20 cellular contexts compared by ENCODE assay signal in genomic region chr3:171441381-171441780, GRCh38. TPM values are rescaled to one million over a fixed set of nuclear protein-coding genes. Genes with fewer than 3 reads are reported as not detected.
A peak's percentile ranks its signal among the peaks of the same experiment; 100 is the strongest.
DNase-seq lines count a peak whose midpoint lies in the region; FAIRE-seq and TF ChIP-seq lines count a peak whose summit lies in the region.
"Had no signal": no experiment of that assay in that cellular context is flagged by ENCODE, and none has a peak within 500 bp of the region (broad histone marks: within the 10 kb centered on the region; RNA-seq: fewer than 3 reads in every experiment).

No MANE protein-coding gene starts in this region.

- H3K4me2 ChIP-seq in neural progenitor cell: no peak overlapping the region
- H3K4me2 ChIP-seq: BLaER1 treated with 17β-estradiol and CSF1 and Interleukin-3, amounts not matched to agents 10 nM and 100 nM had no signal

- no peak for DNase-seq in activated naive CD4-positive, alpha-beta T cell treated with anti-CD3 and anti-CD28 coated beads, Interleukin-2, amount 10 ng/mL, durations not matched to agents 7 days and 5 days
- DNase-seq in activated naive CD4-positive, alpha-beta T cell treated with anti-CD3 and anti-CD28 coated beads for 36 hours: no peak
- DNase-seq in epithelial cell of esophagus (ENCODE audit: low read depth): peak; percentile 27
- DNase-seq in neural progenitor cell (ENCODE audit: low spot score): no peak
- DNase-seq in urothelium cell line (ENCODE audit: low spot score): no peak
- no peak for DNase-seq in DMS 273 treated with DMSO at 0.1 percent for 48 hours (lab: John Stamatoyannopoulos, UW)
- DNase-seq: Calu3; CD8-positive, alpha-beta T cell; DMS79; GDM1; GOT3; H7 had no signal

- peaks cover 19% of the 10 kb centered on the region for H3F3A ChIP-seq in neural progenitor cell (ENCODE audit: low read depth)

- H3K9ac ChIP-seq in HUES64 (ENCODE audit: low read depth, low read length) (no peak overlapping the region), neural progenitor cell (no peak overlapping the region)
- H3K9ac ChIP-seq: BLaER1 treated with 17β-estradiol and CSF1 and Interleukin-3, amounts not matched to agents 10 nM and 100 nM had no signal

- H3K9me3 ChIP-seq in HUES64 (ENCODE audit: insufficient read depth, low read depth, low read length) (no peaks in the 10 kb centered on the region), neural progenitor cell (ENCODE audit: low read depth) (no peaks in the 10 kb centered on the region)
- H3K9me3 ChIP-seq: BLaER1 treated with 17β-estradiol and CSF1 and Interleukin-3, amounts not matched to agents 10 nM and 100 nM had no signal

- no peaks in the 10 kb centered on the region for H3K79me2 ChIP-seq in neural progenitor cell (ENCODE audit: low read depth)

- H3K36me3 ChIP-seq in HUES64 (ENCODE audit: insufficient read depth, low read length) (no peaks in the 10 kb centered on the region), neural progenitor cell (no peaks in the 10 kb centered on the region)
- H3K36me3 ChIP-seq: BLaER1 treated with 17β-estradiol and CSF1 and Interleukin-3, amounts not matched to agents 10 nM and 100 nM had no signal

- CTCF ChIA-PET in activated naive CD4-positive, alpha-beta T cell treated with anti-CD3 and anti-CD28 coated beads, Interleukin-2, amount 10 ng/mL, durations not matched to agents 7 days and 5 days (lab: Charles Lee): no interaction called here
- CTCF ChIA-PET in activated naive CD4-positive, alpha-beta T cell treated with anti-CD3 and anti-CD28 coated beads for 36 hours (lab: Charles Lee): no interaction called here

- H3K9me3 Mint-ChIP-seq in activated naive CD4-positive, alpha-beta T cell treated with anti-CD3 and anti-CD28 coated beads, Interleukin-2, amount 10 ng/mL, durations not matched to agents 7 days and 5 days: no peaks in the 10 kb centered on the region
- H3K9me3 Mint-ChIP-seq in activated naive CD4-positive, alpha-beta T cell treated with anti-CD3 and anti-CD28 coated beads for 36 hours: no peaks in the 10 kb centered on the region
- no peaks in the 10 kb centered on the region for H3K9me3 Mint-ChIP-seq in neural progenitor cell
- H3K9me3 Mint-ChIP-seq: CD8-positive, alpha-beta T cell; IgD-negative memory B cell had no signal

- H3K4me3 ChIP-seq in HUES64 (ENCODE audit: low read length) (no peak overlapping the region), epithelial cell of esophagus (ENCODE audit: low read length) (no peak overlapping the region), neural progenitor cell (no peak overlapping the region)
- H3K4me3 ChIP-seq: BLaER1 treated with 17β-estradiol and CSF1 and Interleukin-3, amounts not matched to agents 10 nM and 100 nM had no signal

- TF ChIP-seq CTCF in epithelial cell of esophagus (IDR thresholded peaks at IDR 0.05; ENCODE audit: insufficient read depth, low read depth, low read length, missing control alignments) (no peak), neural progenitor cell (IDR thresholded peaks at IDR 0.05) (no peak)

- peaks cover 62% of the 10 kb centered on the region for H3K4me1 ChIP-seq in HUES64 (ENCODE audit: insufficient read depth, low read length)
- H3K4me1 ChIP-seq in neural progenitor cell: peaks cover 23% of the 10 kb centered on the region

- H3K4me1 Mint-ChIP-seq in activated naive CD4-positive, alpha-beta T cell treated with anti-CD3 and anti-CD28 coated beads, Interleukin-2, amount 10 ng/mL, durations not matched to agents 7 days and 5 days: peaks cover 46% of the 10 kb centered on the region
- H3K4me1 Mint-ChIP-seq in activated naive CD4-positive, alpha-beta T cell treated with anti-CD3 and anti-CD28 coated beads for 36 hours (ENCODE audit: low read depth): peaks cover 74% of the 10 kb centered on the region
- peaks cover 43% of the 10 kb centered on the region for H3K4me1 Mint-ChIP-seq in neural progenitor cell
- H3K4me1 Mint-ChIP-seq: B cell had no signal

- intact Hi-C loops in activated naive CD4-positive, alpha-beta T cell treated with anti-CD3 and anti-CD28 coated beads for 36 hours (cut with micrococcal nuclease): no loop called here

- H3K4me3 Mint-ChIP-seq in activated naive CD4-positive, alpha-beta T cell treated with anti-CD3 and anti-CD28 coated beads, Interleukin-2, amount 10 ng/mL, durations not matched to agents 7 days and 5 days: no peak overlapping the region
- no peak overlapping the region for H3K4me3 Mint-ChIP-seq in activated naive CD4-positive, alpha-beta T cell treated with anti-CD3 and anti-CD28 coated beads for 36 hours
- H3K4me3 Mint-ChIP-seq in neural progenitor cell: no peak overlapping the region
- H3K4me3 Mint-ChIP-seq: B cell; CD8-positive, alpha-beta T cell; IgD-negative memory B cell had no signal

- 96% methylated on average over 2 of the region's 3 CpGs for WGBS in HUES64

- H3K27me3 Mint-ChIP-seq in activated naive CD4-positive, alpha-beta T cell treated with anti-CD3 and anti-CD28 coated beads, Interleukin-2, amount 10 ng/mL, durations not matched to agents 7 days and 5 days: no peaks in the 10 kb centered on the region
- H3K27me3 Mint-ChIP-seq in activated naive CD4-positive, alpha-beta T cell treated with anti-CD3 and anti-CD28 coated beads for 36 hours (ENCODE audit: low read depth): no peaks in the 10 kb centered on the region
- peaks cover 2% of the 10 kb centered on the region for H3K27me3 Mint-ChIP-seq in neural progenitor cell (ENCODE audit: insufficient read depth, low read depth)
- H3K27me3 Mint-ChIP-seq: B cell, IgD-negative memory B cell had no signal

- H3K36me3 Mint-ChIP-seq in activated naive CD4-positive, alpha-beta T cell treated with anti-CD3 and anti-CD28 coated beads, Interleukin-2, amount 10 ng/mL, durations not matched to agents 7 days and 5 days: peaks cover 41% of the 10 kb centered on the region
- no peaks in the 10 kb centered on the region for H3K36me3 Mint-ChIP-seq in activated naive CD4-positive, alpha-beta T cell treated with anti-CD3 and anti-CD28 coated beads for 36 hours (ENCODE audit: low read depth)
- H3K36me3 Mint-ChIP-seq in neural progenitor cell: peaks cover 1% of the 10 kb centered on the region
- H3K36me3 Mint-ChIP-seq: IgD-negative memory B cell had no signal

- peak overlapping the region; percentile 65 for H3K27ac ChIP-seq in HUES64 (ENCODE audit: low read depth, low read length)
- H3K27ac ChIP-seq in neural progenitor cell: peak overlapping the region; percentile 76
- H3K27ac ChIP-seq: BLaER1 treated with 17β-estradiol and CSF1 and Interleukin-3, amounts not matched to agents 10 nM and 100 nM had no signal

- no peak overlapping the region for H2AFZ ChIP-seq in neural progenitor cell (replicated peaks)

- FAIRE-seq in urothelium cell line (lab: Jason Lieb, UNC): no peak
- FAIRE-seq: GM12892, GM18507, HepG2, HTR-8/SVneo had no signal

- no peaks in the 10 kb centered on the region for H3K27me3 ChIP-seq in HUES64 (ENCODE audit: insufficient read depth, low read length)
- no peaks in the 10 kb centered on the region for H3K27me3 ChIP-seq in neural progenitor cell
- H3K27me3 ChIP-seq: BLaER1 treated with 17β-estradiol and CSF1 and Interleukin-3, amounts not matched to agents 10 nM and 100 nM had no signal

- H3K27ac Mint-ChIP-seq in activated naive CD4-positive, alpha-beta T cell treated with anti-CD3 and anti-CD28 coated beads, Interleukin-2, amount 10 ng/mL, durations not matched to agents 7 days and 5 days: peak overlapping the region; percentile 30
- H3K27ac Mint-ChIP-seq in activated naive CD4-positive, alpha-beta T cell treated with anti-CD3 and anti-CD28 coated beads for 36 hours: no peak overlapping the region
- H3K27ac Mint-ChIP-seq in neural progenitor cell: no peak overlapping the region
- H3K27ac Mint-ChIP-seq: B cell; CD8-positive, alpha-beta T cell; IgD-negative memory B cell had no signal

- no peaks in the 10 kb centered on the region for H4K20me1 ChIP-seq in neural progenitor cell (ENCODE audit: low read depth)
- H4K20me1 ChIP-seq: BLaER1 treated with 17β-estradiol and CSF1 and Interleukin-3, amounts not matched to agents 10 nM and 100 nM had no signal

RNA-seq across cellular contexts. Expression of gene TNIK, which starts 18.8 kb away (rescaled TPM):
- total RNA-seq in activated naive CD4-positive, alpha-beta T cell treated with anti-CD3 and anti-CD28 coated beads for 36 hours: 10 to 100 TPM; 27.0 to 28.8 TPM
- polyA plus RNA-seq in HUES64 (2013, experiment 1 of 2): 30.8 TPM
- polyA plus RNA-seq in HUES64 (2013, experiment 2 of 2): 32.2 TPM
- 3.0 and 5.0 TPM in 2 replicates for total RNA-seq in neural progenitor cell (ENCODE audit: low replicate concordance)
